19 cellular contexts compared by ENCODE assay signal in genomic region chr10:52212802-52213510, GRCh38.
A peak's percentile ranks its signal among the peaks of the same experiment; 100 is the strongest.
DNase-seq lines count a peak whose midpoint lies in the region; ATAC-seq, FAIRE-seq and TF ChIP-seq lines count a peak whose summit lies in the region.
"Had no signal": no experiment of that assay in that cellular context is flagged by ENCODE, and none has a peak within 500 bp of the region (broad histone marks: within the 10 kb centered on the region; RNA-seq: fewer than 3 reads in every experiment).

No MANE protein-coding gene starts in this region.

- DNase-seq in HFFc6 (no peak), body of pancreas (no peak), psoas muscle (no peak), A673 (ENCODE audit: low spot score) (no peak), tibial artery (no peak)
- no peak for DNase-seq in stimulated activated CD4-positive, alpha-beta T cell treated with anti-CD3 and anti-CD28 coated beads, Interleukin-2, amount 100 ng/mL, for 24 hours
- DNase-seq: activated CD4-positive, alpha-beta T cell treated with anti-CD3 and anti-CD28 coated beads, Interleukin-2, amount 50 U/mL, for 4 hours; activated T-cell treated with anti-CD3 and anti-CD28 coated beads, Interleukin-2, amount 50 U/mL, for 48 hours; BE2C; NCI-H2081 treated with DMSO at 0.1 percent for 48 hours; NCI-H526; retina; stimulated activated CD4-positive, alpha-beta T cell treated with anti-CD3 and anti-CD28 coated beads, Interleukin-1b, Interleukin-23, amount 100 ng/mL, for 48 hours had no signal

- H3K4me3 ChIP-seq in body of pancreas (no peak overlapping the region), psoas muscle (no peak overlapping the region), A673 (ENCODE audit: low read depth, low read length, poor library complexity, severe bottlenecking) (no peak overlapping the region), tibial artery (no peak overlapping the region)

- peak; percentile 86 for ATAC-seq in body of pancreas
- ATAC-seq in psoas muscle: no peak
- no peak for ATAC-seq in HG03354 (IDR thresholded peaks at IDR 0.05; ENCODE audit: poor library complexity, severe bottlenecking, unreplicated experiment)
- ATAC-seq: activated naive CD4-positive, alpha-beta T cell treated with anti-CD3 and anti-CD28 coated beads, Interleukin-2, amount 50 U/mL, for 72 hours; HCT116; natural killer cell treated with Interleukin-12 subunit alpha and Interleukin-12 subunit beta and Interleukin-15 and Interleukin-18, amount 100 ng/mL, for 72 hours had no signal

- POLR2A ChIA-PET in A673 (lab: Charles Lee; ENCODE audit: low non-redundant PET): no interaction called here

- H3K9me3 ChIP-seq in body of pancreas: no peaks in the 10 kb centered on the region
- no peaks in the 10 kb centered on the region for H3K9me3 ChIP-seq in psoas muscle
- no peaks in the 10 kb centered on the region for H3K9me3 ChIP-seq in A673 (ENCODE audit: low read depth, low read length, poor library complexity, severe bottlenecking)
- H3K9me3 ChIP-seq in tibial artery: no peaks in the 10 kb centered on the region
- H3K9me3 ChIP-seq: BE2C had no signal

- no peaks in the 10 kb centered on the region for H3K9me3 Mint-ChIP-seq in HFFc6
- H3K9me3 Mint-ChIP-seq: activated naive CD4-positive, alpha-beta T cell treated with anti-CD3 and anti-CD28 coated beads, Interleukin-2, amount 50 U/mL, for 72 hours; natural killer cell treated with Interleukin-12 subunit alpha and Interleukin-12 subunit beta and Interleukin-15 and Interleukin-18, amount 100 ng/mL, for 72 hours had no signal

- H3K27me3 Mint-ChIP-seq in HFFc6 (ENCODE audit: insufficient read depth): peaks cover 2% of the 10 kb centered on the region
- H3K27me3 Mint-ChIP-seq: natural killer cell treated with Interleukin-12 subunit alpha and Interleukin-12 subunit beta and Interleukin-15 and Interleukin-18, amount 100 ng/mL, for 72 hours had no signal

- H3K27ac ChIP-seq in body of pancreas (peak overlapping the region; percentile 65 to 85 (median 75)), psoas muscle (peak overlapping the region; percentile 74), A673 (ENCODE audit: low read depth, low read length, poor library complexity, severe bottlenecking) (no peak overlapping the region), tibial artery (no peak overlapping the region)

- CTCF ChIA-PET in A673 (lab: Charles Lee): no interaction called here

- H3K36me3 ChIP-seq in body of pancreas (replicated peaks in 1 of 2; ENCODE audit: insufficient read depth in 1 of 2, low read depth in 2 of 2): no peaks in the 10 kb centered on the region
- no peaks in the 10 kb centered on the region for H3K36me3 ChIP-seq in psoas muscle (ENCODE audit: insufficient read depth in 1 of 2, low read depth in 1 of 2)
- no peaks in the 10 kb centered on the region for H3K36me3 ChIP-seq in A673 (ENCODE audit: insufficient read depth, low read length, poor library complexity, severe bottlenecking)
- no peaks in the 10 kb centered on the region for H3K36me3 ChIP-seq in tibial artery
- H3K36me3 ChIP-seq: BE2C had no signal

- no peaks in the 10 kb centered on the region for H3K36me3 Mint-ChIP-seq in HFFc6 (ENCODE audit: low read depth)
- H3K36me3 Mint-ChIP-seq: activated naive CD4-positive, alpha-beta T cell treated with anti-CD3 and anti-CD28 coated beads, Interleukin-2, amount 50 U/mL, for 72 hours; natural killer cell treated with Interleukin-12 subunit alpha and Interleukin-12 subunit beta and Interleukin-15 and Interleukin-18, amount 100 ng/mL, for 72 hours had no signal

- 9 to 19% methylated on average over 6 of the region's 6 CpGs for WGBS in body of pancreas, 2 donors
- 78 to 85% (median 80%) methylated on average over 6 of the region's 6 CpGs for WGBS in psoas muscle, 3 donors

- TF ChIP-seq POLR2A in body of pancreas (IDR thresholded peaks at IDR 0.05): no peak

- BruUV-seq in A673 (replicated peaks; lab: Mats Ljungman, UMichigan): no TSS peak

- intact Hi-C loops in body of pancreas (cut with DNase I) (no loop called here), psoas muscle (cut with DNase I) (loop anchor here (5.0 to 10.0 kb wide), 8 partner anchors 138 to 1218 kb away; partner anchors contain the start of gene CSTF2T (in 1 of the 2)), A673 (cut with micrococcal nuclease; ENCODE audit: unreplicated experiment) (loop anchor here (10.0 kb wide), 1 partner anchor 248 kb away; no protein-coding TSS in a partner anchor), tibial artery (cut with DNase I; ENCODE audit: low total_unique reads) (loop anchor here (10.0 kb wide), 2 partner anchors 1148 to 1218 kb away; no protein-coding TSS in a partner anchor)

- peaks cover 25% of the 10 kb centered on the region for H3K4me1 ChIP-seq in body of pancreas
- H3K4me1 ChIP-seq in psoas muscle: peaks cover 58% of the 10 kb centered on the region
- peaks cover 18% of the 10 kb centered on the region for H3K4me1 ChIP-seq in A673 (ENCODE audit: insufficient read depth, low read length, poor library complexity, severe bottlenecking)
- H3K4me1 ChIP-seq in tibial artery: peaks cover 0 to 34% (median 4%) of the 10 kb centered on the region in 4 donors
- H3K4me1 ChIP-seq: BE2C had no signal

- no peaks in the 10 kb centered on the region for H3K27me3 ChIP-seq in body of pancreas
- no peaks in the 10 kb centered on the region for H3K27me3 ChIP-seq in psoas muscle (ENCODE audit: insufficient read depth in 3 of 3, low read length in 2 of 3)
- no peaks in the 10 kb centered on the region for H3K27me3 ChIP-seq in A673 (replicated peaks; ENCODE audit: insufficient read depth, low read depth, low read length, poor library complexity)
- H3K27me3 ChIP-seq in tibial artery: no peaks in the 10 kb centered on the region
- H3K27me3 ChIP-seq: BE2C had no signal

- TF ChIP-seq CTCF in HFFc6 (IDR thresholded peaks at IDR 0.05): no peak
- no peak for TF ChIP-seq CTCF in body of pancreas (IDR thresholded peaks at IDR 0.05)
- no peak for TF ChIP-seq CTCF in psoas muscle (IDR thresholded peaks at IDR 0.05)
- no peak for TF ChIP-seq CTCF in A673 (conservative IDR thresholded peaks at IDR 0.05; ENCODE audit: low read depth, low read length)
- no peak for TF ChIP-seq CTCF in tibial artery (IDR thresholded peaks at IDR 0.05)

- FAIRE-seq in islet of Langerhans (lab: Jason Lieb, UNC): peak; percentile 9
- FAIRE-seq: bronchial epithelial cell had no signal

- H3K4me1 Mint-ChIP-seq in HFFc6 (ENCODE audit: low read depth): peaks cover 57% of the 10 kb centered on the region

- no peak overlapping the region; the same call in 1 of the 2 replicates for H3K4me3 Mint-ChIP-seq in HFFc6
- H3K4me3 Mint-ChIP-seq: natural killer cell treated with Interleukin-12 subunit alpha and Interleukin-12 subunit beta and Interleukin-15 and Interleukin-18, amount 100 ng/mL, for 72 hours had no signal

- H3K27ac Mint-ChIP-seq in HFFc6: peak overlapping the region; percentile 70; the same call in 1 of the 2 replicates
- H3K27ac Mint-ChIP-seq: activated naive CD4-positive, alpha-beta T cell treated with anti-CD3 and anti-CD28 coated beads, Interleukin-2, amount 50 U/mL, for 72 hours; natural killer cell treated with Interleukin-12 subunit alpha and Interleukin-12 subunit beta and Interleukin-15 and Interleukin-18, amount 100 ng/mL, for 72 hours had no signal

Comparison
In these comparisons a context has a peak if more than half of its experiments do, and no peak if none do; other contexts are left out.
1. H3K27ac ChIP-seq: peak in body of pancreas (4 of 4) and psoas muscle (single experiment); none in A673 (single experiment) and tibial artery (0 of 2).